8 cellular contexts compared by ENCODE assay signal in the genomic region with DNA sequence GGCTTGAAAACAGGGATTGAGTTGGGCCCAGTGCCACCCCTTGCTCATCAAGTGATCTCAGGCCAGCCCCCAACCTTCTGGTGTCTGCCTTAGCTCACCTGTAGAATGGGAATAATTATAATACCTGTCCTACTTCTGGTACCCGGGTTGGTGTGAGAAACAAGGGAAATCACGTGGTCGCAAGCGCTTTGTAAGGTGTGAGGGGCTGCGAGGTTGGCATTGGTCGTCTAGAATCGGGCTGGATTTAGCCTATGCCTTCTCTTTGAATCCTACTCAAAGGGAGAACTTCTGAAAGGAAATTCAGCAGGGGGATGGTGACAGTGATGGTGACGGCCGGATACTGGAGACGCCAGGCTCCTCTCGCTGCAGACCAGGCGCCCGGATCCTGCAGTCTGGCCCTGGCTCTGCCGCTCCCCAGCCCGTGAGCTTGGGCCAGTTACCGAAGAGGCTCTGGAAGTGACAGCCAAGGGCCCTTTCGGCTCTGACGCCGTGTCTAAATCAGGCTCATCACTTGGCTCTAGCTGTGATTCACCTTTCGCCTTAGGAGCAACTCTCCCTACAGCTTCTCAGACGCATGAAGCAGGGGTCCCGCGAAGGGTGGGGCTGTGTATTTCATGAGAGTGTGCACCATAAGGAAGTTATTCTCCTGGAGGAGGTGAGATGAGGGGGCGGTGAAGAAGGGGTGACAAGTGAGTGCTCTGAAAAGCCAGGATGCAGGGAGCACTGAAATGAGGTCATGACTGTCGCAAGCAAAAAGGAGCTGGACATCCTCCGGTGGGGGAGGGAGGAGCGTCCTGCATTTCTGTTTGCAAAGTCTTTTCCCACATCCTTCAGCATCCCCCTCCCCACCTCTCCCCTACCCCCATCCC. TPM values are rescaled to one million over a fixed set of nuclear protein-coding genes. Genes with fewer than 3 reads are reported as not detected.
DNase-seq lines count a peak whose midpoint lies in the region; ATAC-seq and TF ChIP-seq lines count a peak whose summit lies in the region.

No MANE protein-coding gene starts in this region.

- CTCF ChIA-PET in RWPE1 (lab: Yijun Ruan, JAX) = interaction anchor here (0.6 kb wide), 1 partner anchor 19 kb away, joined by 8 read pairs; no protein-coding TSS in a partner anchor

- H3K4me1 ChIP-seq in CD4-positive, CD25-positive, alpha-beta regulatory T cell (ENCODE audit: control insufficient read depth, insufficient read depth, low read length, poor library complexity, severe bottlenecking) = peaks cover 20% of the 10 kb centered on the region
- peaks cover 2 to 23% of the 10 kb centered on the region in 2 donors for H3K4me1 ChIP-seq in neuronal stem cell (ENCODE audit: control insufficient read depth in 2 of 2, insufficient read depth in 1 of 2, low read depth in 1 of 2, low read length in 2 of 2)

- no peak for ATAC-seq in CD4-positive, CD25-positive, alpha-beta regulatory T cell (ENCODE audit: low read depth in 2 of 2)
- ATAC-seq in HG02571 (IDR thresholded peaks at IDR 0.05; ENCODE audit: unreplicated experiment) = no peak
- ATAC-seq in activated CD4-positive, CD25-positive, alpha-beta regulatory T cell treated with anti-CD3 and anti-CD28 coated beads, Interleukin-2, amount 50 U/mL, for 24 hours = no peak
- ATAC-seq in GM18868 (IDR thresholded peaks at IDR 0.05; ENCODE audit: unreplicated experiment) = no peak

- peak overlapping the region; percentile 87 for H2AFZ ChIP-seq in neuronal stem cell (ENCODE audit: low read length)

- no peaks in the 10 kb centered on the region for H3K36me3 Mint-ChIP-seq in CD4-positive, CD25-positive, alpha-beta regulatory T cell

- peaks cover 0 to 23% (median 10%) of the 10 kb centered on the region in 4 donors for H3K4me1 Mint-ChIP-seq in CD4-positive, CD25-positive, alpha-beta regulatory T cell

- H3K27ac Mint-ChIP-seq in CD4-positive, CD25-positive, alpha-beta regulatory T cell = no peak overlapping the region

- no peak overlapping the region for H4K8ac ChIP-seq in neuronal stem cell (ENCODE audit: low read depth, low read length)

- H3K27me3 Mint-ChIP-seq in CD4-positive, CD25-positive, alpha-beta regulatory T cell = peaks cover 83% of the 10 kb centered on the region

- H3K14ac ChIP-seq in neuronal stem cell (ENCODE audit: low read length) = no peak overlapping the region

- H2AK5ac ChIP-seq in neuronal stem cell (ENCODE audit: low read depth, low read length) = no peak overlapping the region

- H3K9me3 Mint-ChIP-seq in CD4-positive, CD25-positive, alpha-beta regulatory T cell = peaks cover 0 to 6% (median 0%) of the 10 kb centered on the region in 7 donors

- POLR2A ChIA-PET in RWPE1 (lab: Yijun Ruan, JAX; ENCODE audit: low non-redundant PET) = no interaction called here

- no peaks in the 10 kb centered on the region for H3K36me3 ChIP-seq in CD4-positive, CD25-positive, alpha-beta regulatory T cell (ENCODE audit: control insufficient read depth, insufficient read depth, low read length)
- no peaks in the 10 kb centered on the region for H3K36me3 ChIP-seq in neuronal stem cell (replicated peaks in 1 of 2; ENCODE audit: control insufficient read depth in 2 of 2, insufficient read depth in 2 of 2, low read length in 2 of 2)

- H3K79me1 ChIP-seq in neuronal stem cell (ENCODE audit: low read depth, low read length) = no peaks in the 10 kb centered on the region

- H2BK15ac ChIP-seq in neuronal stem cell (ENCODE audit: low read length) = no peak overlapping the region

- no peak for DNase-seq in CD4-positive, CD25-positive, alpha-beta regulatory T cell
- DNase-seq in RWPE1 (ENCODE audit: low spot score) (no peak), fibroblast of mammary gland (ENCODE audit: low read depth) (peak; percentile 87), neuronal stem cell (ENCODE audit: low spot score) (peak; percentile 32), NCI-H2107 (lab: John Stamatoyannopoulos, UW) (no peak)

- no peak overlapping the region for H3K4ac ChIP-seq in neuronal stem cell (ENCODE audit: low read length)

- no peak for TF ChIP-seq CTCF in RWPE1 (conservative IDR thresholded peaks at IDR 0.05; ENCODE audit: low read depth)
- TF ChIP-seq CTCF in fibroblast of mammary gland (conservative IDR thresholded peaks at IDR 0.05; ENCODE audit: control insufficient read depth, insufficient read depth, low read depth, low read length) = no peak

- no peak overlapping the region for H2BK120ac ChIP-seq in neuronal stem cell (ENCODE audit: low read depth, low read length)

- H2BK5ac ChIP-seq in neuronal stem cell (ENCODE audit: low read length) = no peak overlapping the region

- H2BK12ac ChIP-seq in neuronal stem cell (ENCODE audit: low read length) = peak overlapping the region; percentile 12

- peak overlapping the region; percentile 71 for H3K9ac ChIP-seq in neuronal stem cell (ENCODE audit: low read depth, low read length, poor library complexity)

- H3K18ac ChIP-seq in neuronal stem cell (ENCODE audit: low read length) = peak overlapping the region; percentile 5

- H4K91ac ChIP-seq in neuronal stem cell (ENCODE audit: low read depth, low read length, poor library complexity) = no peak overlapping the region

- no peak overlapping the region for H3K4me3 ChIP-seq in CD4-positive, CD25-positive, alpha-beta regulatory T cell (ENCODE audit: low read depth, low read length)
- H3K4me3 ChIP-seq in fibroblast of mammary gland (ENCODE audit: control insufficient read depth, low read depth, low read length) (peak overlapping the region; percentile 5), neuronal stem cell (ENCODE audit: low read length in 2 of 2) (peak overlapping the region; percentile 65 to 85)

- H3K4me2 ChIP-seq in neuronal stem cell (ENCODE audit: insufficient read depth, low read length, poor library complexity, severe bottlenecking) = peak overlapping the region; percentile 63

- no peaks in the 10 kb centered on the region for H3K9me3 ChIP-seq in CD4-positive, CD25-positive, alpha-beta regulatory T cell (ENCODE audit: control insufficient read depth in 2 of 2, low read length in 2 of 2)
- no peaks in the 10 kb centered on the region for H3K9me3 ChIP-seq in neuronal stem cell (replicated peaks in 1 of 2; ENCODE audit: control insufficient read depth in 2 of 2, insufficient read depth in 1 of 2, low read depth in 1 of 2, low read length in 2 of 2)

- H3K4me3 Mint-ChIP-seq in CD4-positive, CD25-positive, alpha-beta regulatory T cell = peak overlapping the region in 3 of 4 donors; percentile 1 to 81 (median 59)

- no peak overlapping the region for H3K27ac ChIP-seq in CD4-positive, CD25-positive, alpha-beta regulatory T cell (ENCODE audit: insufficient read depth, low read length, poor library complexity, severe bottlenecking)
- H3K27ac ChIP-seq in RWPE1 = peak overlapping the region; percentile 69
- H3K27ac ChIP-seq in neuronal stem cell (replicated peaks; ENCODE audit: low read length) = no peak overlapping the region

- WGBS in neuronal stem cell (ENCODE audit: extremely low coverage in 2 of 2, insufficient read length in 2 of 2, insufficient replicate concordance in 1 of 2), 2 donors = no CpG with 5 or more reads among the region's 27 CpGs

- H3K27me3 ChIP-seq in CD4-positive, CD25-positive, alpha-beta regulatory T cell (ENCODE audit: control insufficient read depth, insufficient read depth, low read length) = peaks cover 36% of the 10 kb centered on the region
- H3K27me3 ChIP-seq in neuronal stem cell (ENCODE audit: control insufficient read depth in 3 of 3, insufficient read depth in 3 of 3, low read depth in 1 of 3, low read length in 3 of 3) = peaks cover 0 to 15% (median 9%) of the 10 kb centered on the region in 3 experiments

- H3K23ac ChIP-seq in neuronal stem cell (ENCODE audit: low read depth, low read length, poor library complexity) = no peak overlapping the region

RNA-seq across cellular contexts. Expression of a gene that starts 4.0 kb away (rescaled TPM):
- total RNA-seq in CD4-positive, CD25-positive, alpha-beta regulatory T cell = 1.3 TPM
- polyA plus RNA-seq in CD4-positive, CD25-positive, alpha-beta regulatory T cell = not detected
- polyA plus RNA-seq in neuronal stem cell (2013, experiment 1 of 2) = 9.5 TPM
- 10.3 TPM for polyA plus RNA-seq in neuronal stem cell (2013, experiment 2 of 2)

Comparison
In these comparisons a context has a peak if more than half of its experiments do, and no peak if none do; other contexts are left out.
1. DNase-seq: peak in fibroblast of mammary gland (single experiment) and neuronal stem cell (single experiment); none in CD4-positive, CD25-positive, alpha-beta regulatory T cell (0 of 3), RWPE1 (single experiment) and NCI-H2107 (single experiment).